ENCODE assay signal across 16 cellular contexts in the genomic region with DNA sequence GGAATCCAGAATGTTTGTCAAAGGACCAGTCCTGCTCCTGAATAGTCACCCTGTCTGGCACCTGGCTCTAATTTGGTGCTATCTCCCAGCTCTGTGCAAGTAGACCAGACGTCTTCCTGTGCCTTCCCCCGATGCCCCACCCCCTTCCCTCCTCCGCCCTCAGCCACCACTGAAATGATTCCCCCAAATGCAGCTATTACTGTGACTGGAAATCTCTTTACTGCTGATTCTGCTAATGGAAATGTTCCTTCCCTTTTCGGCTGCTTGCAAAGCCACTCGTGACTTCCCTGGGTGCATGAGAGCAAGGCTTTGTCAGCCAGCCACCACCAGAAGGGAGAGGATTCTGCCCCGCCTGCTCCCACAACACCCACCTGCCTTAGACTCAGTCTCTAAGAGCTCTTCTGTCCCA. TPM values are rescaled to one million over a fixed set of nuclear protein-coding genes. Genes with fewer than 3 reads are reported as not detected.
DNase-seq lines count a peak whose midpoint lies in the region; ATAC-seq lines count a peak whose summit lies in the region.
"Had no signal": no experiment of that assay in that cellular context is flagged by ENCODE, and none has a peak within 500 bp of the region (broad histone marks: within the 10 kb centered on the region; RNA-seq: fewer than 3 reads in every experiment).

No MANE protein-coding gene starts in this region.

- H3K36me3 ChIP-seq in MG63, result no peaks in the 10 kb centered on the region
- H3K36me3 ChIP-seq: pancreas had no signal

- DNase-seq in NCI-H510A treated with DMSO at 0.1 percent for 48 hours (lab: John Stamatoyannopoulos, UW) (peak; percentile 75), NCI-H510A (lab: John Stamatoyannopoulos, UW) (no peak), NCI-H526 treated with DMSO at 0.1 percent for 48 hours (lab: John Stamatoyannopoulos, UW) (peak; percentile 24), globus pallidus (ENCODE audit: low spot score) (peak; percentile 91), sciatic nerve (ENCODE audit: low spot score) (no peak), MG63 (no peak)
- no peak for DNase-seq in activated T-cell treated with anti-CD3 and anti-CD28 coated beads, Interleukin-2, amount 50 U/mL, for 48 hours
- DNase-seq in stimulated activated CD4-positive, alpha-beta T cell treated with anti-CD3 and anti-CD28 coated beads, Interleukin-4, amount 100 ng/mL, for 24 hours, result no peak
- DNase-seq: activated naive CD4-positive, alpha-beta T cell; Calu3; effector memory CD4-positive, alpha-beta T cell; foreskin fibroblast; HCEC 1CT; immature natural killer cell; SHP77 treated with DMSO at 0.1 percent for 48 hours had no signal

- H3K9me3 ChIP-seq in MG63, result no peaks in the 10 kb centered on the region
- H3K9me3 ChIP-seq: pancreas had no signal

- H3K27me3 ChIP-seq in MG63, result peaks cover 10% of the 10 kb centered on the region; the same call in 1 of the 2 replicates
- H3K27me3 ChIP-seq: pancreas had no signal

- H3K4me3 ChIP-seq in MG63, result no peak overlapping the region
- H3K4me3 ChIP-seq: pancreas had no signal

- intact Hi-C loops in sciatic nerve (cut with DNase I), result no loop called here

- peak; percentile 67 for ATAC-seq in sciatic nerve

RNA-seq across cellular contexts. Expression of gene ASTN2, which starts 11.4 kb away (rescaled TPM):
- total RNA-seq in sciatic nerve, result 19.1 TPM
- 1.1 and 8.0 TPM in 2 replicates for total RNA-seq in MG63 (2014; rRNA removed; shearing (Covaris generic); ENCODE audit: low replicate concordance)

Comparison
In these comparisons a context has a peak if more than half of its experiments do, and no peak if none do; other contexts are left out.
1. DNase-seq: peak in NCI-H510A treated with DMSO at 0.1 percent for 48 hours (single experiment), NCI-H526 treated with DMSO at 0.1 percent for 48 hours (single experiment) and globus pallidus (single experiment); none in NCI-H510A (single experiment), sciatic nerve (single experiment), activated T-cell treated with anti-CD3 and anti-CD28 coated beads, Interleukin-2, amount 50 U/mL, for 48 hours (0 of 2), stimulated activated CD4-positive, alpha-beta T cell treated with anti-CD3 and anti-CD28 coated beads, Interleukin-4, amount 100 ng/mL, for 24 hours (single experiment) and MG63 (single experiment).